2 cellular contexts compared by ENCODE assay signal in the genomic region with DNA sequence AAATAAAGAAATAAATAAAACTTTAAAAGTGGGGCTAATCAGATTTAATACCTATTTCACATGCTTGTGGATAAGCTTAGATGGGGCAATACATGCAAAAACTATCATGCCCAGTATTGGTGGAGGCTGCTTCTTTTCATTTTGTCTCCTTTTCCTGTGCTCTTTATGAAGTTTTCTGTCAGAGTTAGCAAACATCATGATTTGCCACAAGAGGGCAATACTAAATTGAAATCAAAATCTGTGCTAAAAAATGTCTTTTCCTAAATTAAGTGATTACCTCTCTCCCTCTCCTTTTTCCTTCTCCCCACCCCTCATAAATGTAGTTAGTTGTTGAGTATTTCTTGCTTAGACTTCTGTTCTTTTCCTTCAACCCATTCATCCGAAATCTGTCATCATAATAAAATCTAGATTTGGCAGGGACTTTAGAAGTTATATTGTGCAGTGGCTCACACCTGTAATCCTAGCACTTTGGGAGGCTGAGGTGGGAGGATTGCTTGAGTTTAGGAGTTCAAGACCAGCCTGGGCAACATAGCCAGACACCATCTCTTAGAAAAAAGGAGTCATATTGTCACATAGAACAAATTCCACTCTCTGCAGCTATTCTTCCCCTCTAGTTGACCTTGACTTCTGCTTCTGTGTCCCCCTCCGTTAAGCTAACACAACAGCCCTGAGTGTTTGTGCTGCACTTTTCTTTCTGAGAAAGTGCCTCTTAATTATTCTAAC.
TF ChIP-seq lines count a peak whose summit lies in the region.

No MANE protein-coding gene starts in this region.

TF ChIP-seq in IMR-90, 13 proteins besides CTCF, POLR2A, EP300 and RAD21:
- TF ChIP-seq SMC3 (IDR thresholded peaks at IDR 0.05; ENCODE audit: low read depth, low read length) (peak; percentile 73), CHD1 (IDR thresholded peaks at IDR 0.05; ENCODE audit: low read depth, low read length) (no peak)

TF ChIP-seq in GM12878, 131 proteins besides CTCF, POLR2A, EP300 and RAD21:
- TF ChIP-seq, protein P1, sequence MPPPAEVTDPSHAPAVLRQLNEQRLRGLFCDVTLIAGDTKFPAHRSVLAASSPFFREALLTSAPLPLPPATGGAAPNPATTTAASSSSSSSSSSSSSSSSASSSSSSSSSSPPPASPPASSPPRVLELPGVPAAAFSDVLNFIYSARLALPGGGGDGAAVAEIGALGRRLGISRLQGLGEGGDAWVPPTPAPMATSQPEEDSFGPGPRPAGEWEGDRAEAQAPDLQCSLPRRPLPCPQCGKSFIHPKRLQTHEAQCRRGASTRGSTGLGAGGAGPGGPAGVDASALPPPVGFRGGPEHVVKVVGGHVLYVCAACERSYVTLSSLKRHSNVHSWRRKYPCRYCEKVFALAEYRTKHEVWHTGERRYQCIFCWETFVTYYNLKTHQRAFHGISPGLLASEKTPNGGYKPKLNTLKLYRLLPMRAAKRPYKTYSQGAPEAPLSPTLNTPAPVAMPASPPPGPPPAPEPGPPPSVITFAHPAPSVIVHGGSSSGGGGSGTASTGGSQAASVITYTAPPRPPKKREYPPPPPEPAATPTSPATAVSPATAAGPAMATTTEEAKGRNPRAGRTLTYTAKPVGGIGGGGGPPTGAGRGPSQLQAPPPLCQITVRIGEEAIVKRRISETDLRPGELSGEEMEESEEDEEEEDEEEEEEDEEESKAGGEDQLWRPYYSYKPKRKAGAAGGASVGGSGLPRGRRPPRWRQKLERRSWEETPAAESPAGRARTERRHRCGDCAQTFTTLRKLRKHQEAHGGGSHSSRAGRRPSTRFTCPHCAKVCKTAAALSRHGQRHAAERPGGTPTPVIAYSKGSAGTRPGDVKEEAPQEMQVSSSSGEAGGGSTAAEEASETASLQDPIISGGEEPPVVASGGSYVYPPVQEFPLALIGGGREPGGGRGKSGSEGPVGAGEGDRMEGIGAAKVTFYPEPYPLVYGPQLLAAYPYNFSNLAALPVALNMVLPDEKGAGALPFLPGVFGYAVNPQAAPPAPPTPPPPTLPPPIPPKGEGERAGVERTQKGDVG (CRISPR knock-in tag; IDR thresholded peaks at IDR 0.05) = no peak
- TF ChIP-seq SMC3 (IDR thresholded peaks at IDR 0.05; ENCODE audit: borderline replicate concordance, low read length) = peak; percentile 40; the same call in 1 of the 2 replicates
- no peak for TF ChIP-seq SUZ12 (IDR thresholded peaks at IDR 0.05; ENCODE audit: unreplicated experiment)
- TF ChIP-seq WRNIP1 (IDR thresholded peaks at IDR 0.05; ENCODE audit: borderline replicate concordance, low read depth, low read length) = no peak
- TF ChIP-seq EED (IDR thresholded peaks at IDR 0.05; ENCODE audit: low read depth) = no peak
